22 cellular contexts compared by ENCODE assay signal in genomic region chr11:74583024-74583624, GRCh38.
"Had no signal": no experiment of that assay in that cellular context is flagged by ENCODE, and none has a peak within 500 bp of the region (broad histone marks: within the 10 kb centered on the region; RNA-seq: fewer than 3 reads in every experiment).

No MANE protein-coding gene starts in this region.

- H3K4me3 ChIP-seq: esophagus squamous epithelium, gastroesophageal sphincter, lung, neural progenitor cell, ovary, right atrium auricular region, smooth muscle cell, upper lobe of left lung, uterus had no signal

- H3K27me3 Mint-ChIP-seq: effector memory CD8-positive, alpha-beta T cell; naive thymus-derived CD8-positive, alpha-beta T cell had no signal

- ATAC-seq: effector memory CD8-positive, alpha-beta T cell; gastroesophageal sphincter; left cardiac atrium; left ventricle myocardium superior; naive thymus-derived CD8-positive, alpha-beta T cell had no signal

- H3K36me3 Mint-ChIP-seq: naive thymus-derived CD8-positive, alpha-beta T cell; neural progenitor cell had no signal

- DNase-seq: effector memory CD8-positive, alpha-beta T cell; esophagus squamous epithelium; foreskin fibroblast; glutamatergic neuron; kidney; left cardiac atrium; left ventricle myocardium superior; mesendoderm; naive thymus-derived CD8-positive, alpha-beta T cell; nucleus accumbens; ovary; stimulated activated CD4-positive, alpha-beta T cell treated with anti-CD3 and anti-CD28 coated beads, Interleukin-2, amount 100 ng/mL, for 48 hours; stimulated activated naive CD4-positive, alpha-beta T cell treated with Interleukin-2 at 50 U/mL for 16 hours; upper lobe of left lung; uterus had no signal

- H3K27ac Mint-ChIP-seq: dendritic cell treated with granulocyte-macrophage colony-stimulating factor and Interleukin-4, amounts not matched to agents 40 ng/mL and 50 ng/mL, for 4 days; effector memory CD8-positive, alpha-beta T cell; neural progenitor cell had no signal

- H3K9me3 Mint-ChIP-seq: dendritic cell treated with granulocyte-macrophage colony-stimulating factor and Interleukin-4, amounts not matched to agents 40 ng/mL and 50 ng/mL, for 4 days; effector memory CD8-positive, alpha-beta T cell; naive thymus-derived CD8-positive, alpha-beta T cell; neural progenitor cell had no signal

- H3K4me3 Mint-ChIP-seq: dendritic cell treated with granulocyte-macrophage colony-stimulating factor and Interleukin-4, amounts not matched to agents 40 ng/mL and 50 ng/mL, for 4 days; effector memory CD8-positive, alpha-beta T cell; naive thymus-derived CD8-positive, alpha-beta T cell; neural progenitor cell had no signal

- H3K27ac ChIP-seq: epithelial cell of prostate, esophagus squamous epithelium, gastroesophageal sphincter, neural progenitor cell, ovary, right atrium auricular region, upper lobe of left lung, uterus had no signal

- H3K4me1 Mint-ChIP-seq: naive thymus-derived CD8-positive, alpha-beta T cell had no signal
